In the genomic region with DNA sequence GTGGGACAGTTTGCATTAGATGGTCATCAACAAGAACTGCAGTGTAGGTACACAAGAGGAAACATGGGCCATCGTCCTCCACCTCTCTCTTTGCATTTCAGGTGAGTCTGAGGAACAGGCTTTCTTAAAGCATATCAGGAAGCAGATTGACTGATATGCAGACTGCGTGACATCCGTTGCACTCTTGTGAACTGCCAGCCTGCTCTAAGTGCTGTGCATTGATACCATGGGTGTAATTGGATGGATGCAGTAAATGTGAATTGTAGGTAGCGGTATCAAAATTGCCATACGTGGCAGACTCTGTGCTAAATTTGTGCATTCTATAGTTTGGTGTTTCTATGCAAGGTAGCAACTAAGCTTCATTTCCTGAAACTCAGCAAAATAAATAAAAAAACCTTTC, we compare ENCODE assay signal across 28 cellular contexts.
"Had no signal": no experiment of that assay in that cellular context is flagged by ENCODE, and none has a peak within 500 bp of the region (broad histone marks: within the 10 kb centered on the region; RNA-seq: fewer than 3 reads in every experiment).

No MANE protein-coding gene starts in this region.

- H3K4me3 ChIP-seq: colonic mucosa, esophagus squamous epithelium, gastrocnemius medialis, heart right ventricle, left lung, lower lobe of right lung, mucosa of descending colon had no signal

- DNase-seq: colonic mucosa; cortex of kidney; effector CD8-positive, alpha-beta T cell; effector memory CD8-positive, alpha-beta T cell; endodermal cell; erythroblast; esophagus squamous epithelium; foreskin fibroblast; foreskin melanocyte; gastrocnemius medialis; glutamatergic neuron; head of caudate nucleus; heart right ventricle; hippocampal formation; left cardiac atrium; left lung; left ventricle myocardium superior; lower lobe of right lung; mesenchymal stem cell; mucosa of descending colon; naive B cell had no signal

- H3K27me3 Mint-ChIP-seq: dendritic cell treated with granulocyte-macrophage colony-stimulating factor and Interleukin-4, amounts not matched to agents 40 ng/mL and 50 ng/mL, for 4 days; effector memory CD8-positive, alpha-beta T cell; naive B cell had no signal

- ATAC-seq: effector memory CD8-positive, alpha-beta T cell; esophagus mucosa; gastrocnemius medialis; heart right ventricle; left cardiac atrium; left lung; left ventricle myocardium superior; lower lobe of right lung; mucosa of descending colon had no signal

- H3K4me3 Mint-ChIP-seq: dendritic cell treated with granulocyte-macrophage colony-stimulating factor and Interleukin-4, amounts not matched to agents 40 ng/mL and 50 ng/mL, for 4 days; effector memory CD8-positive, alpha-beta T cell; endodermal cell; mesothelial cell of epicardium; naive B cell had no signal

- H3K36me3 Mint-ChIP-seq: naive B cell had no signal

- H3K36me3 ChIP-seq: colonic mucosa, esophagus squamous epithelium, gastrocnemius medialis, heart right ventricle, left lung, lower lobe of right lung had no signal

- H3K27ac Mint-ChIP-seq: dendritic cell treated with granulocyte-macrophage colony-stimulating factor and Interleukin-4, amounts not matched to agents 40 ng/mL and 50 ng/mL, for 4 days; effector memory CD8-positive, alpha-beta T cell; endodermal cell; mesothelial cell of epicardium; naive B cell had no signal

- H3K27ac ChIP-seq: colonic mucosa, epithelial cell of prostate, esophagus squamous epithelium, gastrocnemius medialis, heart right ventricle, left lung, lower lobe of right lung had no signal

- H3K4me1 Mint-ChIP-seq: endodermal cell, naive B cell had no signal

- H3K9me3 ChIP-seq: colonic mucosa, esophagus squamous epithelium, gastrocnemius medialis, heart right ventricle, lower lobe of right lung, mucosa of descending colon had no signal

- FAIRE-seq: endometrium, islet of Langerhans, keratinocyte had no signal

- H3K4me1 ChIP-seq: colonic mucosa, esophagus squamous epithelium, gastrocnemius medialis, heart right ventricle, left lung, lower lobe of right lung had no signal

- H3K27me3 ChIP-seq: colonic mucosa, esophagus squamous epithelium, gastrocnemius medialis, heart right ventricle, left lung had no signal
